In the genomic region with DNA sequence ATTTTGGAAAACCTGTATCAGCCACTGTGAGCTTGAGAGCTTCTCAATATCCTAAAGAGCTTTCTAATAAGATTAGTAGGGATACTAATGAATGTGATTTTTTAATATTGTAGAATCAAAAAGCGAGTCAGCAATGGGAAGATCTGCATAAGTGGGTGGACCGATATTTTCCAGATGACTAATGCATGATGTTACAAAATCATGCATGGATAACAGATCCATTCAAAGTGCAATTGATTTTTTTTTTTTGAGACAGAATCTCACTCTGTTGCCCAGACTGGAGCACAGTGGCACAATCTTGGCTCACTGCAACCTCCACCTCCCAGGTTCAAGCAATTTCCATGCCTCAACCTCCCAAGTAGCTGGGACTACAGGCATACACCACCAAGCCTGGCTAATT, we compare ENCODE assay signal across 2 cellular contexts.
A peak's percentile ranks its signal among the peaks of the same experiment; 100 is the strongest.
TF ChIP-seq lines count a peak whose summit lies in the region.

No MANE protein-coding gene starts in this region.

TF ChIP-seq in liver, 16 proteins besides CTCF, POLR2A, EP300 and RAD21:
- no peak for TF ChIP-seq FOXA1 (IDR thresholded peaks at IDR 0.05)
- TF ChIP-seq, protein P1, sequence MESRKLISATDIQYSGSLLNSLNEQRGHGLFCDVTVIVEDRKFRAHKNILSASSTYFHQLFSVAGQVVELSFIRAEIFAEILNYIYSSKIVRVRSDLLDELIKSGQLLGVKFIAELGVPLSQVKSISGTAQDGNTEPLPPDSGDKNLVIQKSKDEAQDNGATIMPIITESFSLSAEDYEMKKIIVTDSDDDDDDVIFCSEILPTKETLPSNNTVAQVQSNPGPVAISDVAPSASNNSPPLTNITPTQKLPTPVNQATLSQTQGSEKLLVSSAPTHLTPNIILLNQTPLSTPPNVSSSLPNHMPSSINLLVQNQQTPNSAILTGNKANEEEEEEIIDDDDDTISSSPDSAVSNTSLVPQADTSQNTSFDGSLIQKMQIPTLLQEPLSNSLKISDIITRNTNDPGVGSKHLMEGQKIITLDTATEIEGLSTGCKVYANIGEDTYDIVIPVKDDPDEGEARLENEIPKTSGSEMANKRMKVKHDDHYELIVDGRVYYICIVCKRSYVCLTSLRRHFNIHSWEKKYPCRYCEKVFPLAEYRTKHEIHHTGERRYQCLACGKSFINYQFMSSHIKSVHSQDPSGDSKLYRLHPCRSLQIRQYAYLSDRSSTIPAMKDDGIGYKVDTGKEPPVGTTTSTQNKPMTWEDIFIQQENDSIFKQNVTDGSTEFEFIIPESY (IDR thresholded peaks at IDR 0.05) = peak; percentile 21
- peak; percentile 68 to 70 for TF ChIP-seq HNF4A (conservative IDR thresholded peaks at IDR 0.05)
- no peak for TF ChIP-seq FOXA2 (IDR thresholded peaks at IDR 0.05)
- TF ChIP-seq, protein P2, sequence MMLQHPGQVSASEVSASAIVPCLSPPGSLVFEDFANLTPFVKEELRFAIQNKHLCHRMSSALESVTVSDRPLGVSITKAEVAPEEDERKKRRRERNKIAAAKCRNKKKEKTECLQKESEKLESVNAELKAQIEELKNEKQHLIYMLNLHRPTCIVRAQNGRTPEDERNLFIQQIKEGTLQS (IDR thresholded peaks at IDR 0.05) = peak; percentile 79
- TF ChIP-seq JUND (IDR thresholded peaks at IDR 0.05) = peak; percentile 87 to 92
- TF ChIP-seq YY1 (IDR thresholded peaks at IDR 0.05) = peak; percentile 17
- TF ChIP-seq, protein P3, sequence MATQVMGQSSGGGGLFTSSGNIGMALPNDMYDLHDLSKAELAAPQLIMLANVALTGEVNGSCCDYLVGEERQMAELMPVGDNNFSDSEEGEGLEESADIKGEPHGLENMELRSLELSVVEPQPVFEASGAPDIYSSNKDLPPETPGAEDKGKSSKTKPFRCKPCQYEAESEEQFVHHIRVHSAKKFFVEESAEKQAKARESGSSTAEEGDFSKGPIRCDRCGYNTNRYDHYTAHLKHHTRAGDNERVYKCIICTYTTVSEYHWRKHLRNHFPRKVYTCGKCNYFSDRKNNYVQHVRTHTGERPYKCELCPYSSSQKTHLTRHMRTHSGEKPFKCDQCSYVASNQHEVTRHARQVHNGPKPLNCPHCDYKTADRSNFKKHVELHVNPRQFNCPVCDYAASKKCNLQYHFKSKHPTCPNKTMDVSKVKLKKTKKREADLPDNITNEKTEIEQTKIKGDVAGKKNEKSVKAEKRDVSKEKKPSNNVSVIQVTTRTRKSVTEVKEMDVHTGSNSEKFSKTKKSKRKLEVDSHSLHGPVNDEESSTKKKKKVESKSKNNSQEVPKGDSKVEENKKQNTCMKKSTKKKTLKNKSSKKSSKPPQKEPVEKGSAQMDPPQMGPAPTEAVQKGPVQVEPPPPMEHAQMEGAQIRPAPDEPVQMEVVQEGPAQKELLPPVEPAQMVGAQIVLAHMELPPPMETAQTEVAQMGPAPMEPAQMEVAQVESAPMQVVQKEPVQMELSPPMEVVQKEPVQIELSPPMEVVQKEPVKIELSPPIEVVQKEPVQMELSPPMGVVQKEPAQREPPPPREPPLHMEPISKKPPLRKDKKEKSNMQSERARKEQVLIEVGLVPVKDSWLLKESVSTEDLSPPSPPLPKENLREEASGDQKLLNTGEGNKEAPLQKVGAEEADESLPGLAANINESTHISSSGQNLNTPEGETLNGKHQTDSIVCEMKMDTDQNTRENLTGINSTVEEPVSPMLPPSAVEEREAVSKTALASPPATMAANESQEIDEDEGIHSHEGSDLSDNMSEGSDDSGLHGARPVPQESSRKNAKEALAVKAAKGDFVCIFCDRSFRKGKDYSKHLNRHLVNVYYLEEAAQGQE (IDR thresholded peaks at IDR 0.05) = no peak
- peak; percentile 45 to 58 for TF ChIP-seq RXRA (IDR thresholded peaks at IDR 0.05)
- no peak for TF ChIP-seq EGR1 (IDR thresholded peaks at IDR 0.05; ENCODE audit: low read depth in 2 of 2)
- peak; percentile 8 for TF ChIP-seq HNF4G (IDR thresholded peaks at IDR 0.05)
- TF ChIP-seq TAF1 (conservative IDR thresholded peaks at IDR 0.05) = no peak
- TF ChIP-seq SP1 (IDR thresholded peaks at IDR 0.05) = peak; percentile 39
- TF ChIP-seq, protein P4, sequence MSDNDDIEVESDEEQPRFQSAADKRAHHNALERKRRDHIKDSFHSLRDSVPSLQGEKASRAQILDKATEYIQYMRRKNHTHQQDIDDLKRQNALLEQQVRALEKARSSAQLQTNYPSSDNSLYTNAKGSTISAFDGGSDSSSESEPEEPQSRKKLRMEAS (IDR thresholded peaks at IDR 0.05) = peak; percentile 32

TF ChIP-seq in HepG2, 621 proteins besides CTCF, POLR2A, EP300 and RAD21:
- TF ChIP-seq CEBPG (CRISPR knock-in tag; IDR thresholded peaks at IDR 0.05) (no peak), TRIM24 (CRISPR knock-in tag; IDR thresholded peaks at IDR 0.05) (no peak)
- TF ChIP-seq, protein P5, sequence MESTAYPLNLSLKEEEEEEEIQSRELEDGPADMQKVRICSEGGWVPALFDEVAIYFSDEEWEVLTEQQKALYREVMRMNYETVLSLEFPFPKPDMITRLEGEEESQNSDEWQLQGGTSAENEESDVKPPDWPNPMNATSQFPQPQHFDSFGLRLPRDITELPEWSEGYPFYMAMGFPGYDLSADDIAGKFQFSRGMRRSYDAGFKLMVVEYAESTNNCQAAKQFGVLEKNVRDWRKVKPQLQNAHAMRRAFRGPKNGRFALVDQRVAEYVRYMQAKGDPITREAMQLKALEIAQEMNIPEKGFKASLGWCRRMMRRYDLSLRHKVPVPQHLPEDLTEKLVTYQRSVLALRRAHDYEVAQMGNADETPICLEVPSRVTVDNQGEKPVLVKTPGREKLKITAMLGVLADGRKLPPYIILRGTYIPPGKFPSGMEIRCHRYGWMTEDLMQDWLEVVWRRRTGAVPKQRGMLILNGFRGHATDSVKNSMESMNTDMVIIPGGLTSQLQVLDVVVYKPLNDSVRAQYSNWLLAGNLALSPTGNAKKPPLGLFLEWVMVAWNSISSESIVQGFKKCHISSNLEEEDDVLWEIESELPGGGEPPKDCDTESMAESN (CRISPR knock-in tag; conservative IDR thresholded peaks at IDR 0.05) = no peak
- TF ChIP-seq, protein P6, sequence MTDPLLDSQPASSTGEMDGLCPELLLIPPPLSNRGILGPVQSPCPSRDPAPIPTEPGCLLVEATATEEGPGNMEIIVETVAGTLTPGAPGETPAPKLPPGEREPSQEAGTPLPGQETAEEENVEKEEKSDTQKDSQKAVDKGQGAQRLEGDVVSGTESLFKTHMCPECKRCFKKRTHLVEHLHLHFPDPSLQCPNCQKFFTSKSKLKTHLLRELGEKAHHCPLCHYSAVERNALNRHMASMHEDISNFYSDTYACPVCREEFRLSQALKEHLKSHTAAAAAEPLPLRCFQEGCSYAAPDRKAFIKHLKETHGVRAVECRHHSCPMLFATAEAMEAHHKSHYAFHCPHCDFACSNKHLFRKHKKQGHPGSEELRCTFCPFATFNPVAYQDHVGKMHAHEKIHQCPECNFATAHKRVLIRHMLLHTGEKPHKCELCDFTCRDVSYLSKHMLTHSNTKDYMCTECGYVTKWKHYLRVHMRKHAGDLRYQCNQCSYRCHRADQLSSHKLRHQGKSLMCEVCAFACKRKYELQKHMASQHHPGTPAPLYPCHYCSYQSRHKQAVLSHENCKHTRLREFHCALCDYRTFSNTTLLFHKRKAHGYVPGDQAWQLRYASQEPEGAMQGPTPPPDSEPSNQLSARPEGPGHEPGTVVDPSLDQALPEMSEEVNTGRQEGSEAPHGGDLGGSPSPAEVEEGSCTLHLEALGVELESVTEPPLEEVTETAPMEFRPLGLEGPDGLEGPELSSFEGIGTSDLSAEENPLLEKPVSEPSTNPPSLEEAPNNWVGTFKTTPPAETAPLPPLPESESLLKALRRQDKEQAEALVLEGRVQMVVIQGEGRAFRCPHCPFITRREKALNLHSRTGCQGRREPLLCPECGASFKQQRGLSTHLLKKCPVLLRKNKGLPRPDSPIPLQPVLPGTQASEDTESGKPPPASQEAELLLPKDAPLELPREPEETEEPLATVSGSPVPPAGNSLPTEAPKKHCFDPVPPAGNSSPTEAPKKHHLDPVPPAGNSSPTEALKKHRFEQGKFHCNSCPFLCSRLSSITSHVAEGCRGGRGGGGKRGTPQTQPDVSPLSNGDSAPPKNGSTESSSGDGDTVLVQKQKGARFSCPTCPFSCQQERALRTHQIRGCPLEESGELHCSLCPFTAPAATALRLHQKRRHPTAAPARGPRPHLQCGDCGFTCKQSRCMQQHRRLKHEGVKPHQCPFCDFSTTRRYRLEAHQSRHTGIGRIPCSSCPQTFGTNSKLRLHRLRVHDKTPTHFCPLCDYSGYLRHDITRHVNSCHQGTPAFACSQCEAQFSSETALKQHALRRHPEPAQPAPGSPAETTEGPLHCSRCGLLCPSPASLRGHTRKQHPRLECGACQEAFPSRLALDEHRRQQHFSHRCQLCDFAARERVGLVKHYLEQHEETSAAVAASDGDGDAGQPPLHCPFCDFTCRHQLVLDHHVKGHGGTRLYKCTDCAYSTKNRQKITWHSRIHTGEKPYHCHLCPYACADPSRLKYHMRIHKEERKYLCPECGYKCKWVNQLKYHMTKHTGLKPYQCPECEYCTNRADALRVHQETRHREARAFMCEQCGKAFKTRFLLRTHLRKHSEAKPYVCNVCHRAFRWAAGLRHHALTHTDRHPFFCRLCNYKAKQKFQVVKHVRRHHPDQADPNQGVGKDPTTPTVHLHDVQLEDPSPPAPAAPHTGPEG (CRISPR knock-in tag; IDR thresholded peaks at IDR 0.05) = no peak
